ENCODE assay signal across 1 cellular context in the genomic region with DNA sequence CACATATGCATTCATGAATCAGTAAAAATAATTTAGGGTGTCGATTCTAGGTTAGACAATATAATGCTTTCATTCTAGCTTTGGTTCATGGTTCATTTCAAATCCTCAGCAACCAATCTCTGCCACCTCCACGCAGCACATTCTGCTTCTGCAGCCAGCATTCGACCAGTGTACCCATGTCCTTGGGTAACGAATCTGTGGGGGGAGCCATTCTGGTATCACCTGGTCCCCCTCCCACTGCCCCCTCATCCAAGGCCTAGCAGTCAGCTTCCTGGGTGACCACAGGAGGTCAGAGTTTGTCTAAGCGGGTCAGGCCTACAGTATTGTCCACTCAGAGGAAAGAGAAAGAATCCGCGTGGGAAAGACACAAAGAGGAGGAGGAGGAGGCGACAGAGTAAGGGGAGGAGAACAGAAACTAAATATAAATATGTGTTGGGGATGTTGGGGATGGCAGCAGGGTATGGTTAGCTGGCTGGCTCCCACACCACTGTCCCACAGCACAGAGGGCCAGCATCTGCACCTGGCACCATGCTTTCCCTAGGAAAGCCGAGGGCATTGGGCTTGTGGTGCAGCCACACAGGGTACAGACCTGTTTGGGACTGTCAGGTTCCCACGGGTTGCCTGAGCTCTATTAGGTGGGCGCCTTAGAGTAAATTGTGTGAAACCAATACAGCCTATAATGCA.
TF ChIP-seq lines count a peak whose summit lies in the region.

No MANE protein-coding gene starts in this region.

TF ChIP-seq in SK-N-SH, 30 proteins besides CTCF, POLR2A, EP300 and RAD21:
- TF ChIP-seq, protein P1, sequence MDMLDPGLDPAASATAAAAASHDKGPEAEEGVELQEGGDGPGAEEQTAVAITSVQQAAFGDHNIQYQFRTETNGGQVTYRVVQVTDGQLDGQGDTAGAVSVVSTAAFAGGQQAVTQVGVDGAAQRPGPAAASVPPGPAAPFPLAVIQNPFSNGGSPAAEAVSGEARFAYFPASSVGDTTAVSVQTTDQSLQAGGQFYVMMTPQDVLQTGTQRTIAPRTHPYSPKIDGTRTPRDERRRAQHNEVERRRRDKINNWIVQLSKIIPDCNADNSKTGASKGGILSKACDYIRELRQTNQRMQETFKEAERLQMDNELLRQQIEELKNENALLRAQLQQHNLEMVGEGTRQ (IDR thresholded peaks at IDR 0.05; ENCODE audit: borderline replicate concordance, low read depth, low read length): no peak
- no peak for TF ChIP-seq TCF12 (IDR thresholded peaks at IDR 0.05)
- TF ChIP-seq FOXM1 (IDR thresholded peaks at IDR 0.05; ENCODE audit: low read depth): no peak
- TF ChIP-seq, protein P2, sequence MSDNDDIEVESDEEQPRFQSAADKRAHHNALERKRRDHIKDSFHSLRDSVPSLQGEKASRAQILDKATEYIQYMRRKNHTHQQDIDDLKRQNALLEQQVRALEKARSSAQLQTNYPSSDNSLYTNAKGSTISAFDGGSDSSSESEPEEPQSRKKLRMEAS (IDR thresholded peaks at IDR 0.05; ENCODE audit: low read depth): no peak
- TF ChIP-seq, protein P3, sequence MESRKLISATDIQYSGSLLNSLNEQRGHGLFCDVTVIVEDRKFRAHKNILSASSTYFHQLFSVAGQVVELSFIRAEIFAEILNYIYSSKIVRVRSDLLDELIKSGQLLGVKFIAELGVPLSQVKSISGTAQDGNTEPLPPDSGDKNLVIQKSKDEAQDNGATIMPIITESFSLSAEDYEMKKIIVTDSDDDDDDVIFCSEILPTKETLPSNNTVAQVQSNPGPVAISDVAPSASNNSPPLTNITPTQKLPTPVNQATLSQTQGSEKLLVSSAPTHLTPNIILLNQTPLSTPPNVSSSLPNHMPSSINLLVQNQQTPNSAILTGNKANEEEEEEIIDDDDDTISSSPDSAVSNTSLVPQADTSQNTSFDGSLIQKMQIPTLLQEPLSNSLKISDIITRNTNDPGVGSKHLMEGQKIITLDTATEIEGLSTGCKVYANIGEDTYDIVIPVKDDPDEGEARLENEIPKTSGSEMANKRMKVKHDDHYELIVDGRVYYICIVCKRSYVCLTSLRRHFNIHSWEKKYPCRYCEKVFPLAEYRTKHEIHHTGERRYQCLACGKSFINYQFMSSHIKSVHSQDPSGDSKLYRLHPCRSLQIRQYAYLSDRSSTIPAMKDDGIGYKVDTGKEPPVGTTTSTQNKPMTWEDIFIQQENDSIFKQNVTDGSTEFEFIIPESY (IDR thresholded peaks at IDR 0.05; ENCODE audit: borderline replicate concordance, low read depth): no peak
- no peak for TF ChIP-seq EZH2phosphoT487 (IDR thresholded peaks at IDR 0.05; ENCODE audit: borderline replicate concordance, low read depth)
- no peak for TF ChIP-seq FOSL2 (IDR thresholded peaks at IDR 0.05; ENCODE audit: borderline replicate concordance, low read depth)
